In genomic region chr4:4488405-4489404, GRCh38 we compare ENCODE assay signal across 8 cellular contexts. TPM values are rescaled to one million over a fixed set of nuclear protein-coding genes. Genes with fewer than 3 reads are reported as not detected.
DNase-seq lines count a peak whose midpoint lies in the region; ATAC-seq and TF ChIP-seq lines count a peak whose summit lies in the region.

No MANE protein-coding gene starts in this region.

- no peak overlapping the region for H3K27ac ChIP-seq in CD8-positive, alpha-beta memory T cell (ENCODE audit: low read depth, low read length)

- no peaks in the 10 kb centered on the region for H3K4me1 ChIP-seq in CD8-positive, alpha-beta memory T cell (ENCODE audit: insufficient read depth, low read length)

- no peaks in the 10 kb centered on the region for H3K9me3 ChIP-seq in CD8-positive, alpha-beta memory T cell (ENCODE audit: low read length)

- POLR2A ChIA-PET in CD8-positive, alpha-beta memory T cell (lab: Charles Lee): no interaction called here

- H3K27me3 ChIP-seq in CD8-positive, alpha-beta memory T cell (ENCODE audit: insufficient read depth, low read length, poor library complexity, severe bottlenecking): no peaks in the 10 kb centered on the region

- H3K4me3 Mint-ChIP-seq in CD8-positive, alpha-beta memory T cell: no peak overlapping the region
- H3K4me3 Mint-ChIP-seq in natural killer cell treated with Interleukin-12 subunit alpha and Interleukin-12 subunit beta and Interleukin-15 and Interleukin-18, amount 100 ng/mL, for 72 hours: no peak overlapping the region

- peak; percentile 40 to 76 (median 56) for DNase-seq in CD8-positive, alpha-beta memory T cell
- DNase-seq in GM19238 (ENCODE audit: insufficient read length, low spot score) (peak; percentile 37), NK-92 (lab: John Stamatoyannopoulos, UW; ENCODE audit: unreplicated experiment) (peak; percentile 20), erythroblast (lab: John Stamatoyannopoulos, UW) (peak; percentile 77 to 88)
- peak; percentile 51 for DNase-seq in activated CD8-positive, alpha-beta memory T cell treated with anti-CD3 and anti-CD28 coated beads, Interleukin-2, amount 50 U/mL, for 24 hours (ENCODE audit: extremely low read depth)
- DNase-seq in natural killer cell treated with Interleukin-12 subunit alpha and Interleukin-12 subunit beta and Interleukin-15 and Interleukin-18, amount 100 ng/mL, for 72 hours (ENCODE audit: low spot score): peak; percentile 83
- DNase-seq in stimulated activated naive CD4-positive, alpha-beta T cell treated with Interleukin-2 at 50 U/mL for 16 hours (lab: John Stamatoyannopoulos, UW): peak; percentile 66

- no peak overlapping the region for H3K4me3 ChIP-seq in CD8-positive, alpha-beta memory T cell (ENCODE audit: low read length)

- peaks cover 9 to 18% (median 17%) of the 10 kb centered on the region in 3 donors for H3K4me1 Mint-ChIP-seq in CD8-positive, alpha-beta memory T cell
- peaks cover 7 to 10% of the 10 kb centered on the region in 2 donors for H3K4me1 Mint-ChIP-seq in natural killer cell treated with Interleukin-12 subunit alpha and Interleukin-12 subunit beta and Interleukin-15 and Interleukin-18, amount 100 ng/mL, for 72 hours (ENCODE audit: low read depth in 2 of 2)

- peak; percentile 77 for ATAC-seq in HG03342 (IDR thresholded peaks at IDR 0.05; ENCODE audit: unreplicated experiment)
- ATAC-seq in natural killer cell treated with Interleukin-12 subunit alpha and Interleukin-12 subunit beta and Interleukin-15 and Interleukin-18, amount 100 ng/mL, for 72 hours: peak; percentile 88 to 91

- H3K36me3 ChIP-seq in CD8-positive, alpha-beta memory T cell (ENCODE audit: insufficient read depth, low read length): no peaks in the 10 kb centered on the region

- no peaks in the 10 kb centered on the region for H3K36me3 Mint-ChIP-seq in CD8-positive, alpha-beta memory T cell
- H3K36me3 Mint-ChIP-seq in natural killer cell treated with Interleukin-12 subunit alpha and Interleukin-12 subunit beta and Interleukin-15 and Interleukin-18, amount 100 ng/mL, for 72 hours: no peaks in the 10 kb centered on the region

- no peaks in the 10 kb centered on the region for H3K27me3 Mint-ChIP-seq in CD8-positive, alpha-beta memory T cell
- H3K27me3 Mint-ChIP-seq in natural killer cell treated with Interleukin-12 subunit alpha and Interleukin-12 subunit beta and Interleukin-15 and Interleukin-18, amount 100 ng/mL, for 72 hours: no peaks in the 10 kb centered on the region

- CTCF ChIA-PET in CD8-positive, alpha-beta memory T cell (lab: Charles Lee): interaction anchor here (0.7 to 2.3 kb wide), 7 partner anchors 9 to 41 kb away, joined by 3 to 7 read pairs (median 4); no protein-coding TSS in a partner anchor

- TF ChIP-seq POLR2A in erythroblast (IDR thresholded peaks at IDR 0.05; ENCODE audit: low read length): no peak

- no peaks in the 10 kb centered on the region for H3K9me3 Mint-ChIP-seq in CD8-positive, alpha-beta memory T cell
- no peaks in the 10 kb centered on the region for H3K9me3 Mint-ChIP-seq in natural killer cell treated with Interleukin-12 subunit alpha and Interleukin-12 subunit beta and Interleukin-15 and Interleukin-18, amount 100 ng/mL, for 72 hours

- no peak overlapping the region for H3K27ac Mint-ChIP-seq in CD8-positive, alpha-beta memory T cell
- H3K27ac Mint-ChIP-seq in natural killer cell treated with Interleukin-12 subunit alpha and Interleukin-12 subunit beta and Interleukin-15 and Interleukin-18, amount 100 ng/mL, for 72 hours: no peak overlapping the region

RNA-seq across cellular contexts. Expression of gene STX18, which starts 53.1 kb away (rescaled TPM):
- total RNA-seq in CD8-positive, alpha-beta memory T cell: 10 to 100 TPM; 25.2 to 27.1 TPM
- polyA plus RNA-seq in CD8-positive, alpha-beta memory T cell: 24.7 TPM
- total RNA-seq in natural killer cell treated with Interleukin-12 subunit alpha and Interleukin-12 subunit beta and Interleukin-15 and Interleukin-18, amount 100 ng/mL, for 72 hours: 10 to 100 TPM; 30.8 to 33.5 TPM

Comparison
In these comparisons a context has a peak if more than half of its experiments do, and no peak if none do; other contexts are left out.
1. DNase-seq: peak in every context shown above with its lines; median percentile 83 in natural killer cell treated with Interleukin-12 subunit alpha and Interleukin-12 subunit beta and Interleukin-15 and Interleukin-18, amount 100 ng/mL, for 72 hours; 82 in erythroblast; 66 in stimulated activated naive CD4-positive, alpha-beta T cell treated with Interleukin-2 at 50 U/mL for 16 hours; 56 in CD8-positive, alpha-beta memory T cell; 51 in activated CD8-positive, alpha-beta memory T cell treated with anti-CD3 and anti-CD28 coated beads, Interleukin-2, amount 50 U/mL, for 24 hours; 37 in GM19238; 20 in NK-92.